ENCODE assay signal across 9 cellular contexts in genomic region chr15:56228352-56228751, GRCh38.
"Had no signal": no experiment of that assay in that cellular context is flagged by ENCODE, and none has a peak within 500 bp of the region (broad histone marks: within the 10 kb centered on the region; RNA-seq: fewer than 3 reads in every experiment).

No MANE protein-coding gene starts in this region.

- H3K4me1 ChIP-seq: HAP-1 had no signal

- H3K36me3 ChIP-seq: HAP-1 had no signal

- H3K9ac ChIP-seq: GM23248 had no signal

- H3K27ac ChIP-seq: GM23248, HL-60 had no signal

- ATAC-seq: HCT116, HepG2 had no signal

- H3K4me3 ChIP-seq: GM23248, HAP-1 had no signal

- FAIRE-seq: HepG2 had no signal

- DNase-seq: GM23248, GOT3, H7, HFFc6, KG1 had no signal
